Comparison of ENCODE assay signal across 8 cellular contexts in genomic region chr6:106085984-106086832, GRCh38. TPM values are rescaled to one million over a fixed set of nuclear protein-coding genes. Genes with fewer than 3 reads are reported as not detected.
DNase-seq lines count a peak whose midpoint lies in the region; ATAC-seq and TF ChIP-seq lines count a peak whose summit lies in the region.

Gene PRDM1, plus strand, starts transcription at chr6:106086336. Its CDS starts 218 bp downstream, at chr6:106086554.

- H3K27ac ChIP-seq in liver (ENCODE audit: low read depth in 1 of 2, low read length in 2 of 2) = peak within 1 kb of the TSS; percentile 28 to 51

- peak; percentile 67 for ATAC-seq in GM18873 (IDR thresholded peaks at IDR 0.05; ENCODE audit: low FRiP score, unreplicated experiment)
- peak; percentile 73 for ATAC-seq in HG03108 (IDR thresholded peaks at IDR 0.05; ENCODE audit: unreplicated experiment)

- H3K9me3 ChIP-seq in liver (ENCODE audit: control insufficient read depth in 4 of 4, low read length in 3 of 4) = no peaks in the 10 kb centered on the region

- WGBS in liver = 2% methylated on average over 44 of the region's 44 CpGs

- peak within 1 kb of the TSS; percentile 36 to 43 for H3K9ac ChIP-seq in liver (ENCODE audit: low read depth in 1 of 2, low read length in 2 of 2)

- H3K4me3 ChIP-seq in choroid plexus epithelial cell (ENCODE audit: low read depth, low read length) (peak within 1 kb of the TSS; percentile 61), liver (ENCODE audit: low read depth in 1 of 3, low read length in 3 of 3) (peak within 1 kb of the TSS; percentile 12 to 53 (median 44))

- no peaks in the 10 kb centered on the region for H3K36me3 ChIP-seq in liver (ENCODE audit: control insufficient read depth in 4 of 4, insufficient read depth in 3 of 4, low read depth in 1 of 4, low read length in 3 of 4)

- H3K4me1 ChIP-seq in liver (ENCODE audit: control insufficient read depth in 4 of 4, insufficient read depth in 4 of 4, low read length in 3 of 4) = peaks cover 2 to 14% (median 5%) of the 10 kb centered on the region in 4 donors

- DNase-seq in AG08395 (ENCODE audit: low spot score) (peak; percentile 35), NCI-H345 (lab: John Stamatoyannopoulos, UW) (peak; percentile 72), choroid plexus epithelial cell (ENCODE audit: low read depth) (peak; percentile 61)
- peak; percentile 62 for DNase-seq in activated CD4-positive, alpha-beta T cell treated with anti-CD3 and anti-CD28 coated beads for 24 hours (ENCODE audit: low read depth in 2 of 2)
- peak; percentile 64 to 73 for DNase-seq in stimulated activated CD4-positive, alpha-beta T cell treated with anti-CD3 and anti-CD28 coated beads, Interleukin-4, amount 100 ng/mL, for 4 hours

- TF ChIP-seq CTCF in choroid plexus epithelial cell (conservative IDR thresholded peaks at IDR 0.05; ENCODE audit: low read depth, low read length) = no peak
- TF ChIP-seq CTCF in liver (IDR thresholded peaks at IDR 0.05; ENCODE audit: low read depth, low read length, missing input control) = no peak

- peak; percentile 37 to 51 for TF ChIP-seq RAD21 in liver (IDR thresholded peaks at IDR 0.05)

- peaks cover 2 to 7% (median 4%) of the 10 kb centered on the region in 4 donors for H3K27me3 ChIP-seq in liver (ENCODE audit: control insufficient read depth in 4 of 4, insufficient read depth in 4 of 4, low read length in 3 of 4)

TF ChIP-seq in liver, 16 proteins besides CTCF, POLR2A, EP300 and RAD21:
- TF ChIP-seq, protein P1, sequence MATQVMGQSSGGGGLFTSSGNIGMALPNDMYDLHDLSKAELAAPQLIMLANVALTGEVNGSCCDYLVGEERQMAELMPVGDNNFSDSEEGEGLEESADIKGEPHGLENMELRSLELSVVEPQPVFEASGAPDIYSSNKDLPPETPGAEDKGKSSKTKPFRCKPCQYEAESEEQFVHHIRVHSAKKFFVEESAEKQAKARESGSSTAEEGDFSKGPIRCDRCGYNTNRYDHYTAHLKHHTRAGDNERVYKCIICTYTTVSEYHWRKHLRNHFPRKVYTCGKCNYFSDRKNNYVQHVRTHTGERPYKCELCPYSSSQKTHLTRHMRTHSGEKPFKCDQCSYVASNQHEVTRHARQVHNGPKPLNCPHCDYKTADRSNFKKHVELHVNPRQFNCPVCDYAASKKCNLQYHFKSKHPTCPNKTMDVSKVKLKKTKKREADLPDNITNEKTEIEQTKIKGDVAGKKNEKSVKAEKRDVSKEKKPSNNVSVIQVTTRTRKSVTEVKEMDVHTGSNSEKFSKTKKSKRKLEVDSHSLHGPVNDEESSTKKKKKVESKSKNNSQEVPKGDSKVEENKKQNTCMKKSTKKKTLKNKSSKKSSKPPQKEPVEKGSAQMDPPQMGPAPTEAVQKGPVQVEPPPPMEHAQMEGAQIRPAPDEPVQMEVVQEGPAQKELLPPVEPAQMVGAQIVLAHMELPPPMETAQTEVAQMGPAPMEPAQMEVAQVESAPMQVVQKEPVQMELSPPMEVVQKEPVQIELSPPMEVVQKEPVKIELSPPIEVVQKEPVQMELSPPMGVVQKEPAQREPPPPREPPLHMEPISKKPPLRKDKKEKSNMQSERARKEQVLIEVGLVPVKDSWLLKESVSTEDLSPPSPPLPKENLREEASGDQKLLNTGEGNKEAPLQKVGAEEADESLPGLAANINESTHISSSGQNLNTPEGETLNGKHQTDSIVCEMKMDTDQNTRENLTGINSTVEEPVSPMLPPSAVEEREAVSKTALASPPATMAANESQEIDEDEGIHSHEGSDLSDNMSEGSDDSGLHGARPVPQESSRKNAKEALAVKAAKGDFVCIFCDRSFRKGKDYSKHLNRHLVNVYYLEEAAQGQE (IDR thresholded peaks at IDR 0.05) = no peak
- TF ChIP-seq, protein P2, sequence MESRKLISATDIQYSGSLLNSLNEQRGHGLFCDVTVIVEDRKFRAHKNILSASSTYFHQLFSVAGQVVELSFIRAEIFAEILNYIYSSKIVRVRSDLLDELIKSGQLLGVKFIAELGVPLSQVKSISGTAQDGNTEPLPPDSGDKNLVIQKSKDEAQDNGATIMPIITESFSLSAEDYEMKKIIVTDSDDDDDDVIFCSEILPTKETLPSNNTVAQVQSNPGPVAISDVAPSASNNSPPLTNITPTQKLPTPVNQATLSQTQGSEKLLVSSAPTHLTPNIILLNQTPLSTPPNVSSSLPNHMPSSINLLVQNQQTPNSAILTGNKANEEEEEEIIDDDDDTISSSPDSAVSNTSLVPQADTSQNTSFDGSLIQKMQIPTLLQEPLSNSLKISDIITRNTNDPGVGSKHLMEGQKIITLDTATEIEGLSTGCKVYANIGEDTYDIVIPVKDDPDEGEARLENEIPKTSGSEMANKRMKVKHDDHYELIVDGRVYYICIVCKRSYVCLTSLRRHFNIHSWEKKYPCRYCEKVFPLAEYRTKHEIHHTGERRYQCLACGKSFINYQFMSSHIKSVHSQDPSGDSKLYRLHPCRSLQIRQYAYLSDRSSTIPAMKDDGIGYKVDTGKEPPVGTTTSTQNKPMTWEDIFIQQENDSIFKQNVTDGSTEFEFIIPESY (IDR thresholded peaks at IDR 0.05) = no peak
- TF ChIP-seq FOXA2 (IDR thresholded peaks at IDR 0.05) (no peak), HNF4G (IDR thresholded peaks at IDR 0.05) (no peak), GABPA (IDR thresholded peaks at IDR 0.05 in 1 of 2, conservative IDR thresholded peaks at IDR 0.05 in 1 of 2) (no peak), JUND (IDR thresholded peaks at IDR 0.05) (no peak), YY1 (IDR thresholded peaks at IDR 0.05) (no peak), NR2F2 (IDR thresholded peaks at IDR 0.05) (no peak)

RNA-seq across cellular contexts. Expression of gene PRDM1, which starts in this region (rescaled TPM):
- under 1 TPM; 0.37 to 0.84 TPM for total RNA-seq in liver
- 1 to 10 TPM in 1 of 2 donors, under 1 TPM in 1; 0.47 to 2.8 TPM for polyA plus RNA-seq in liver

Comparison
In these comparisons a context has a peak if more than half of its experiments do, and no peak if none do; other contexts are left out.
1. Peak in every context shown above with its lines: DNase-seq, ATAC-seq, H3K4me3 ChIP-seq and H3K27ac ChIP-seq.